Comparison of ENCODE assay signal across 12 cellular contexts in genomic region chr7:101294832-101295121, GRCh38. TPM values are rescaled to one million over a fixed set of nuclear protein-coding genes. Genes with fewer than 3 reads are reported as not detected.
DNase-seq lines count a peak whose midpoint lies in the region; ATAC-seq and TF ChIP-seq lines count a peak whose summit lies in the region.
"Had no signal": no experiment of that assay in that cellular context is flagged by ENCODE, and none has a peak within 500 bp of the region (broad histone marks: within the 10 kb centered on the region; RNA-seq: fewer than 3 reads in every experiment).

No MANE protein-coding gene starts in this region.

- no peaks in the 10 kb centered on the region for H3K27me3 ChIP-seq in GM23338 (ENCODE audit: insufficient read depth)
- H3K27me3 ChIP-seq in HUES64 (ENCODE audit: insufficient read depth, low read length): peaks cover 14% of the 10 kb centered on the region; the same call in 1 of the 2 replicates
- peaks cover 11% of the 10 kb centered on the region for H3K27me3 ChIP-seq in endodermal cell (ENCODE audit: control insufficient read depth, insufficient read depth, low read length, poor library complexity, severe bottlenecking)
- peaks cover 15% of the 10 kb centered on the region for H3K27me3 ChIP-seq in iPS-20b (ENCODE audit: insufficient read depth, low read length)
- H3K27me3 ChIP-seq: BLaER1 had no signal

- no peaks in the 10 kb centered on the region for H4K20me1 ChIP-seq in GM23338 (replicated peaks; ENCODE audit: insufficient read depth)
- H4K20me1 ChIP-seq: BLaER1 had no signal

- no peak for TF ChIP-seq CTCF in GM23338 (conservative IDR thresholded peaks at IDR 0.05; ENCODE audit: low read depth in 2 of 2)
- no peak for TF ChIP-seq CTCF in endodermal cell (conservative IDR thresholded peaks at IDR 0.05)

- peak overlapping the region; percentile 99 for H3K27ac Mint-ChIP-seq in GM23338
- peak overlapping the region; percentile 89 for H3K27ac Mint-ChIP-seq in endodermal cell
- H3K27ac Mint-ChIP-seq: CD8-positive, alpha-beta memory T cell had no signal

- H3K4me2 ChIP-seq in GM23338: peak overlapping the region; percentile 6; the same call in 1 of the 2 replicates
- H3K4me2 ChIP-seq: BLaER1 had no signal

- H3K27ac ChIP-seq in GM23338 (ENCODE audit: low read depth): peak overlapping the region; percentile 99
- H3K27ac ChIP-seq in HUES64 (ENCODE audit: low read depth, low read length): peak overlapping the region; percentile 100
- H3K27ac ChIP-seq in endodermal cell (ENCODE audit: low read depth, low read length): peak overlapping the region; percentile 59
- peak overlapping the region; percentile 100 for H3K27ac ChIP-seq in iPS-20b (ENCODE audit: low read length)
- H3K27ac ChIP-seq: BLaER1 had no signal

- H3K27me3 Mint-ChIP-seq in GM23338 (ENCODE audit: insufficient read depth, low read depth, poor library complexity) (peaks cover 29% of the 10 kb centered on the region), endodermal cell (ENCODE audit: insufficient read depth) (peaks cover 13% of the 10 kb centered on the region)

- H3K9ac ChIP-seq in HUES64 (ENCODE audit: low read depth, low read length): peak overlapping the region; percentile 70
- no peak overlapping the region for H3K9ac ChIP-seq in endodermal cell (ENCODE audit: extremely low read depth, low read length, poor library complexity, severe bottlenecking)
- peak overlapping the region; percentile 84 for H3K9ac ChIP-seq in iPS-20b (ENCODE audit: low read depth, low read length)
- H3K9ac ChIP-seq: BLaER1 had no signal

- peaks cover 21% of the 10 kb centered on the region for H3K79me2 ChIP-seq in GM23338 (replicated peaks; ENCODE audit: insufficient read depth)

- H3K36me3 Mint-ChIP-seq in GM23338 (ENCODE audit: low read depth) (peaks cover 5% of the 10 kb centered on the region; the same call in 2 of the 3 replicates), endodermal cell (ENCODE audit: low read depth) (no peaks in the 10 kb centered on the region)

- no peak for DNase-seq in GM23338 (ENCODE audit: low spot score)
- no peak for DNase-seq in endodermal cell
- no peak for DNase-seq in hypothalamus (lab: John Stamatoyannopoulos, UW)
- DNase-seq in stimulated activated naive CD4-positive, alpha-beta T cell (lab: John Stamatoyannopoulos, UW): no peak
- DNase-seq in germinal center (ENCODE audit: low spot score): no peak
- DNase-seq in DMS153 (lab: John Stamatoyannopoulos, UW): no peak
- DNase-seq: 8988T; AML-193; CD8-positive, alpha-beta memory T cell had no signal

- no peak for ATAC-seq in GM23338

- H3K9me3 ChIP-seq in HUES64 (ENCODE audit: insufficient read depth, low read depth, low read length) (no peaks in the 10 kb centered on the region), endodermal cell (ENCODE audit: control insufficient read depth, low read length) (no peaks in the 10 kb centered on the region), iPS-20b (ENCODE audit: insufficient read depth, low read depth, low read length) (no peaks in the 10 kb centered on the region)
- H3K9me3 ChIP-seq: BLaER1 had no signal

- peak overlapping the region; percentile 0; the same call in 1 of the 2 replicates for H3K4me3 ChIP-seq in GM23338
- no peak overlapping the region; the same call in 1 of the 2 replicates for H3K4me3 ChIP-seq in HUES64 (ENCODE audit: low read length)
- H3K4me3 ChIP-seq in endodermal cell (ENCODE audit: low read length): no peak overlapping the region
- peak overlapping the region; percentile 45; the same call in 1 of the 2 replicates for H3K4me3 ChIP-seq in iPS-20b (ENCODE audit: low read length)
- H3K4me3 ChIP-seq: BLaER1 had no signal

- H3K36me3 ChIP-seq in GM23338 (ENCODE audit: insufficient read depth): no peaks in the 10 kb centered on the region
- H3K36me3 ChIP-seq in HUES64 (ENCODE audit: insufficient read depth, low read length): no peaks in the 10 kb centered on the region
- no peaks in the 10 kb centered on the region for H3K36me3 ChIP-seq in endodermal cell (ENCODE audit: control insufficient read depth, insufficient read depth, low read length)
- no peaks in the 10 kb centered on the region for H3K36me3 ChIP-seq in iPS-20b (ENCODE audit: insufficient read depth, low read depth, low read length)
- H3K36me3 ChIP-seq: BLaER1 had no signal

- no peak overlapping the region for H2AFZ ChIP-seq in GM23338

- H3K4me1 Mint-ChIP-seq in GM23338 (peaks cover 48% of the 10 kb centered on the region), endodermal cell (no peaks in the 10 kb centered on the region)

- H3K9me2 ChIP-seq in GM23338 (ENCODE audit: insufficient read depth): no peaks in the 10 kb centered on the region

- peaks cover 12% of the 10 kb centered on the region for H3F3A ChIP-seq in GM23338 (replicated peaks; ENCODE audit: low read depth)

- H3K4me1 ChIP-seq in GM23338 (ENCODE audit: insufficient read depth) (peaks cover 37% of the 10 kb centered on the region), HUES64 (ENCODE audit: insufficient read depth, low read length) (peaks cover 36% of the 10 kb centered on the region), endodermal cell (ENCODE audit: control insufficient read depth, insufficient read depth, low read length) (no peaks in the 10 kb centered on the region), iPS-20b (ENCODE audit: insufficient read depth, low read length) (peaks cover 22% of the 10 kb centered on the region; the same call in 1 of the 2 replicates)

- WGBS in HUES64: 42% methylated on average over 8 of the region's 8 CpGs
- WGBS in endodermal cell (ENCODE audit: insufficient coverage in 1 of 2, insufficient read length in 1 of 2), 2 experiments: 71 to 79% methylated on average over 7 to 8 of the region's 8 CpGs

- H3K4me3 Mint-ChIP-seq in GM23338: peak overlapping the region; percentile 36; the same call in 2 of the 3 replicates
- no peak overlapping the region for H3K4me3 Mint-ChIP-seq in endodermal cell
- H3K4me3 Mint-ChIP-seq: CD8-positive, alpha-beta memory T cell had no signal

- H3K9me3 Mint-ChIP-seq in GM23338 (no peaks in the 10 kb centered on the region), endodermal cell (no peaks in the 10 kb centered on the region)

TF ChIP-seq in GM23338, 12 proteins besides CTCF, POLR2A, EP300 and RAD21 (continues in another document):
- TF ChIP-seq REST (IDR thresholded peaks at IDR 0.05; ENCODE audit: unreplicated experiment): no peak
- no peak for TF ChIP-seq ETS1 (IDR thresholded peaks at IDR 0.05)
- TF ChIP-seq STAT1 (IDR thresholded peaks at IDR 0.05; ENCODE audit: unreplicated experiment): no peak

RNA-seq across cellular contexts. Expression of gene IFT22, which starts 26.8 kb away (rescaled TPM):
- 13.8 and 22.5 TPM in 2 replicates for total RNA-seq in GM23338 (2014; rRNA removed; shearing (Covaris generic))
- polyA plus RNA-seq in GM23338 (2016; fragmentation: Nextera tagmentation; extraction: Ambion mirVana): 28.6 and 38.8 TPM in 2 replicates
- polyA plus RNA-seq in HUES64 (2013, experiment 1 of 2): 23.7 TPM
- polyA plus RNA-seq in HUES64 (2013, experiment 2 of 2): 25.2 TPM
- total RNA-seq in endodermal cell: 10 to 100 TPM; 39.0 to 44.0 TPM
- 42.6 TPM for polyA plus RNA-seq in endodermal cell (2013, experiment 1 of 2)
- polyA plus RNA-seq in endodermal cell (2013, experiment 2 of 2): 41.6 TPM

RNA-seq across cellular contexts. Expression of gene FIS1, which starts 49.9 kb away (rescaled TPM):
- total RNA-seq in GM23338 (2014; rRNA removed; shearing (Covaris generic)): 95.4 and 131 TPM in 2 replicates
- polyA plus RNA-seq in GM23338 (2016; fragmentation: Nextera tagmentation; extraction: Ambion mirVana): 130 and 143 TPM in 2 replicates
- polyA plus RNA-seq in HUES64 (2013, experiment 1 of 2): 93.0 TPM
- polyA plus RNA-seq in HUES64 (2013, experiment 2 of 2): 91.9 TPM
- total RNA-seq in endodermal cell: 100 to 1,000 TPM in 1 of 2 donors, 10 to 100 TPM in 1; 99.9 to 102 TPM
- polyA plus RNA-seq in endodermal cell (2013, experiment 1 of 2): 102 TPM
- 99.9 TPM for polyA plus RNA-seq in endodermal cell (2013, experiment 2 of 2)

RNA-seq across cellular contexts. Expression of gene CLDN15, which starts 57.2 kb away (rescaled TPM):
- 3.6 and 3.7 TPM in 2 replicates for total RNA-seq in GM23338 (2014; rRNA removed; shearing (Covaris generic))
- 4.1 and 4.3 TPM in 2 replicates for polyA plus RNA-seq in GM23338 (2016; fragmentation: Nextera tagmentation; extraction: Ambion mirVana)
- 2.6 TPM for polyA plus RNA-seq in HUES64 (2013, experiment 1 of 2)
- 2.7 TPM for polyA plus RNA-seq in HUES64 (2013, experiment 2 of 2)
- total RNA-seq in endodermal cell: 1 to 10 TPM; 6.0 to 7.1 TPM
- polyA plus RNA-seq in endodermal cell (2013, experiment 1 of 2): 6.8 TPM
- 5.3 TPM for polyA plus RNA-seq in endodermal cell (2013, experiment 2 of 2)

Comparison
In these comparisons a context has a peak if more than half of its experiments do, and no peak if none do; other contexts are left out.
1. H3K4me3 ChIP-seq: peak in GM23338 (single experiment) and iPS-20b (single experiment); none in HUES64 (single experiment) and endodermal cell (single experiment).
2. Peak in every context shown above with its lines, with median percentiles within 50 percentile points of each other: H3K27ac ChIP-seq.